Comparison of ENCODE assay signal across 27 cellular contexts in genomic region chr18:66159451-66159850, GRCh38.
"Had no signal": no experiment of that assay in that cellular context is flagged by ENCODE, and none has a peak within 500 bp of the region (broad histone marks: within the 10 kb centered on the region; RNA-seq: fewer than 3 reads in every experiment).

No MANE protein-coding gene starts in this region.

- H3K27ac ChIP-seq: colonic mucosa, coronary artery, dorsolateral prefrontal cortex, epithelial cell of prostate, esophagus muscularis mucosa, esophagus squamous epithelium, foreskin keratinocyte, gastrocnemius medialis, gastroesophageal sphincter, heart left ventricle, heart right ventricle had no signal

- H3K4me3 ChIP-seq: colonic mucosa, coronary artery, dorsolateral prefrontal cortex, esophagus muscularis mucosa, esophagus squamous epithelium, gastrocnemius medialis, gastroesophageal sphincter, heart left ventricle, heart right ventricle had no signal

- H3K27me3 ChIP-seq: colonic mucosa, dorsolateral prefrontal cortex, esophagus muscularis mucosa, esophagus squamous epithelium, foreskin keratinocyte, gastrocnemius medialis, gastroesophageal sphincter, heart left ventricle, heart right ventricle had no signal

- H3K9me3 ChIP-seq: colonic mucosa, esophagus muscularis mucosa, gastrocnemius medialis, gastroesophageal sphincter had no signal

- H3K4me1 ChIP-seq: colonic mucosa, esophagus muscularis mucosa, esophagus squamous epithelium, foreskin keratinocyte, gastrocnemius medialis, gastroesophageal sphincter, heart left ventricle, heart right ventricle had no signal

- H3K36me3 ChIP-seq: colonic mucosa, esophagus muscularis mucosa, esophagus squamous epithelium, gastrocnemius medialis, gastroesophageal sphincter, heart left ventricle, heart right ventricle had no signal

- FAIRE-seq: colon, endometrium, endothelial cell of umbilical vein had no signal

- DNase-seq: colonic mucosa; cortex of kidney; dermis blood vessel endothelial cell; dorsolateral prefrontal cortex; effector CD4-positive, alpha-beta T cell; effector CD8-positive, alpha-beta T cell; effector memory CD4-positive, alpha-beta T cell; effector memory CD8-positive, alpha-beta T cell; endodermal cell; erythroblast; esophagus squamous epithelium; foreskin fibroblast; foreskin keratinocyte; foreskin melanocyte; gastrocnemius medialis; glutamatergic neuron; head of caudate nucleus; heart left ventricle; heart right ventricle had no signal

- ATAC-seq: effector memory CD8-positive, alpha-beta T cell; esophagus mucosa; foreskin keratinocyte; gastrocnemius medialis; gastroesophageal sphincter; heart left ventricle; heart right ventricle had no signal
